23 cellular contexts compared by ENCODE assay signal in the genomic region with DNA sequence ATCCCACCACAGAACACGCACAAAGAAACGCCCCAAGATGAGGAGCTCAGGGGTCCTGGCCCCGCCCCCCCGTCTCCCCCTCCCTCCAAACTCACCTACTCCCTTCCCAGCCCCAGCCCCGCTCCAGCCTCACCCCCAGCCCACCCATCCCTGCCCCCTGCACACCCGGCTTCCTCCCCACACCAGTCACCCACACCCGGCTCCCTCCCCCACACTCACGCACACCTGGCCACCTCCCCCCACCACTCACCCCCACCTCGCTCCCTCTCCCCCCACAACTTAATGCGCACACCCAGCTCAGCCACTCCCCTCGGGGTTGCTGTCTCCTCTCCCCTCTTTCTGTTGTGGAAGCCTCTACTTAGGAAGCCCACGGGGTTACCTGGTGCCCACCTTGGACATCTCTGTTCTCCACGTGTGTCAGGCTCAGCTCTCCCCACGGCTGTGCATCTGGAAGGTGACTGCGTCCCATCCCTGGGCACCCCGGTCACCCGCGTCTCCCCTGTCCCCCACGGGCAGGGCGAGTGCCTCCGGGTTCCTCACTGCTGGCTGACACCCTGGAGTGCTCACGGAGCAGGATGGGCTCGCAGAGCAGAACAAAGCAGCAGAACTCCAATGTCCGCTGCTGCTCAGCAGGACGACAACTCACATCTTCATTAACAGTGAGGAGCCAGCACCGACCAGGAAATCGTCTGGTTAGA.
"Had no signal": no experiment of that assay in that cellular context is flagged by ENCODE, and none has a peak within 500 bp of the region (broad histone marks: within the 10 kb centered on the region; RNA-seq: fewer than 3 reads in every experiment).

No MANE protein-coding gene starts in this region.

- ATAC-seq: body of pancreas; esophagus mucosa; naive thymus-derived CD8-positive, alpha-beta T cell; pancreas; right cardiac atrium; T-helper 17 cell had no signal

- H3K4me1 Mint-ChIP-seq: immature natural killer cell, mesothelial cell of epicardium had no signal

- H3K9me3 ChIP-seq: body of pancreas, left ventricle myocardium inferior, pancreas, tibial artery had no signal

- H3K4me3 Mint-ChIP-seq: activated CD4-positive, alpha-beta memory T cell treated with anti-CD3 and anti-CD28 coated beads for 36 hours; activated naive CD4-positive, alpha-beta T cell treated with anti-CD3 and anti-CD28 coated beads, Interleukin-2, amount 50 U/mL, for 24 hours; dendritic cell treated with granulocyte-macrophage colony-stimulating factor and Interleukin-4, amounts not matched to agents 40 ng/mL and 50 ng/mL, for 4 days; immature natural killer cell; mesothelial cell of epicardium; naive thymus-derived CD8-positive, alpha-beta T cell; stimulated activated naive CD8-positive, alpha-beta T cell treated with anti-CD3 and anti-CD28 coated beads, Interleukin-15, Interleukin-2, amounts not matched to agents 100 ng/mL and 50 ng/mL, for 24 hours; T-helper 17 cell had no signal

- H3K4me3 ChIP-seq: body of pancreas, cardiac muscle cell, left ventricle myocardium inferior, pancreas, tibial artery had no signal

- H3K27me3 ChIP-seq: body of pancreas, cardiac muscle cell had no signal

- H3K27me3 Mint-ChIP-seq: activated CD4-positive, alpha-beta memory T cell treated with anti-CD3 and anti-CD28 coated beads for 36 hours; dendritic cell treated with granulocyte-macrophage colony-stimulating factor and Interleukin-4, amounts not matched to agents 40 ng/mL and 50 ng/mL, for 4 days; stimulated activated naive CD8-positive, alpha-beta T cell treated with anti-CD3 and anti-CD28 coated beads, Interleukin-15, Interleukin-2, amounts not matched to agents 100 ng/mL and 50 ng/mL, for 24 hours had no signal

- H3K9me3 Mint-ChIP-seq: activated CD4-positive, alpha-beta memory T cell treated with anti-CD3 and anti-CD28 coated beads for 36 hours; activated naive CD4-positive, alpha-beta T cell treated with anti-CD3 and anti-CD28 coated beads, Interleukin-2, amount 50 U/mL, for 24 hours; dendritic cell treated with granulocyte-macrophage colony-stimulating factor and Interleukin-4, amounts not matched to agents 40 ng/mL and 50 ng/mL, for 4 days; immature natural killer cell; mesothelial cell of epicardium; naive thymus-derived CD8-positive, alpha-beta T cell; stimulated activated naive CD8-positive, alpha-beta T cell treated with anti-CD3 and anti-CD28 coated beads, Interleukin-15, Interleukin-2, amounts not matched to agents 100 ng/mL and 50 ng/mL, for 24 hours had no signal

- H3K36me3 ChIP-seq: cardiac muscle cell, left ventricle myocardium inferior, pancreas, tibial artery had no signal

- H3K36me3 Mint-ChIP-seq: activated CD4-positive, alpha-beta memory T cell treated with anti-CD3 and anti-CD28 coated beads for 36 hours; activated naive CD4-positive, alpha-beta T cell treated with anti-CD3 and anti-CD28 coated beads, Interleukin-2, amount 50 U/mL, for 24 hours; immature natural killer cell; mesothelial cell of epicardium; naive thymus-derived CD8-positive, alpha-beta T cell had no signal

- DNase-seq: activated CD4-positive, alpha-beta memory T cell treated with anti-CD3 and anti-CD28 coated beads for 36 hours; activated CD4-positive, alpha-beta T cell treated with anti-CD3 and anti-CD28 coated beads for 48 hours; activated gamma-delta T cell treated with Interleukin-2 at 50 U/mL for 16 hours; activated T-cell treated with anti-CD3 and anti-CD28 coated beads, Interleukin-2, amount 50 U/mL, for 1 hour; anterior cingulate cortex; body of pancreas; effector CD8-positive, alpha-beta T cell; foreskin melanocyte; immature natural killer cell; left ventricle myocardium inferior; naive thymus-derived CD8-positive, alpha-beta T cell; pancreas; right cardiac atrium; stimulated activated CD4-positive, alpha-beta T cell treated with anti-CD3 and anti-CD28 coated beads, Interleukin-12 subunit alpha, Interleukin-12 subunit beta, amount 100 ng/mL, for 4 hours; substantia nigra; T-helper 17 cell; tibial artery had no signal

- H3K4me1 ChIP-seq: body of pancreas, left ventricle myocardium inferior, pancreas, tibial artery had no signal

- H3K27ac Mint-ChIP-seq: activated CD4-positive, alpha-beta memory T cell treated with anti-CD3 and anti-CD28 coated beads for 36 hours; activated naive CD4-positive, alpha-beta T cell treated with anti-CD3 and anti-CD28 coated beads, Interleukin-2, amount 50 U/mL, for 24 hours; dendritic cell treated with granulocyte-macrophage colony-stimulating factor and Interleukin-4, amounts not matched to agents 40 ng/mL and 50 ng/mL, for 4 days; immature natural killer cell; mesothelial cell of epicardium; stimulated activated naive CD8-positive, alpha-beta T cell treated with anti-CD3 and anti-CD28 coated beads, Interleukin-15, Interleukin-2, amounts not matched to agents 100 ng/mL and 50 ng/mL, for 24 hours; T-helper 17 cell had no signal
